In the genomic region with DNA sequence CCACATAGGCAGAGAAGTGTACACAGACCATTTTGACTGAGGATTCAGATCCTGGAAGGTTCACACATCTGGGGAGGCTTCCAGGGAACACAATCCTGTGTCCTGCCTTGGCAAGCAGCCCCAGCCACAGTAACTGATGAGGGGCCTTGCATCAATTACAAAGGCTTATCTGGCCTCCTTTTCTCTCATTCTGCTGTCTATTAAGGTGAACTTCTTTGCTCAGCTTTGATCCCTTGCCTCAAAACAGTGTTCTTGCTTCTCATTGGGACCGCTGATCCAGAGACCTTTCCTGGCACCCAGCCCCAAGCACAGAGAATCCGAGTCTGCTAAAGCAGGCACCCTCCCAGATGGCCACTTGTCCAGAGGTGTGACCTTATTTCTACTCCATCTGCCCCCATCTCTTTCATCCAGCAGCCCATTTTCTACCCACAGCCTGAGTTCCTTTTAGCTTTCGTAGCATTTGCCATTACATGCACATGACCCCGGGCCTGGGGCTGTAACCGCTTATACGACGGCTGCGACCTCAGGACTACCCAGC, we compare ENCODE assay signal across 20 cellular contexts. TPM values are rescaled to one million over a fixed set of nuclear protein-coding genes. Genes with fewer than 3 reads are reported as not detected.
DNase-seq lines count a peak whose midpoint lies in the region; ATAC-seq and TF ChIP-seq lines count a peak whose summit lies in the region.
"Had no signal": no experiment of that assay in that cellular context is flagged by ENCODE, and none has a peak within 500 bp of the region (broad histone marks: within the 10 kb centered on the region; RNA-seq: fewer than 3 reads in every experiment).

No MANE protein-coding gene starts in this region.

- H3K27ac Mint-ChIP-seq in activated naive CD8-positive, alpha-beta T cell = peak overlapping the region; percentile 41
- no peak overlapping the region for H3K27ac Mint-ChIP-seq in activated naive CD8-positive, alpha-beta T cell treated with anti-CD3 and anti-CD28 coated beads for 36 hours
- H3K27ac Mint-ChIP-seq in mesothelial cell of epicardium = peak overlapping the region; percentile 75
- peak overlapping the region; percentile 6 for H3K27ac Mint-ChIP-seq in stimulated activated naive B cell treated with anti-CD40 and anti-IgM and Interleukin-4, amounts not matched to agents 10 μg/mL and 1 μg/mL and 100 μg/mL, for 72 hours

- no peak for DNase-seq in activated naive CD8-positive, alpha-beta T cell treated with anti-CD3 and anti-CD28 coated beads for 36 hours
- peak; percentile 10 for DNase-seq in cerebellar cortex (ENCODE audit: low spot score)
- DNase-seq in mesothelial cell of epicardium (ENCODE audit: low spot score in 2 of 2, unreplicated experiment in 2 of 2) = no peak
- DNase-seq in stimulated activated naive B cell treated with anti-CD40 and anti-IgM and Interleukin-4, amounts not matched to agents 10 μg/mL and 1 μg/mL and 100 μg/mL, for 72 hours = no peak
- DNase-seq in stimulated activated CD4-positive, alpha-beta T cell treated with anti-CD3 and anti-CD28 coated beads, Interleukin-12 subunit alpha, Interleukin-12 subunit beta, amount 100 ng/mL, for 4 hours = no peak
- DNase-seq in GM13977 (ENCODE audit: low spot score) = no peak
- DNase-seq: 8988T; C1 segment of cervical spinal cord; Caco-2; DMS79; GDM1; GOT3; KG1; NCI-H1048; NCI-H345; NCI-H526 treated with DMSO at 0.1 percent for 48 hours; NK-92 treated with Interleukin-12 subunit alpha and Interleukin-12 subunit beta, amount 100 ng/mL, for 24 hours; OCI-M1 had no signal

- ATAC-seq in stimulated activated naive B cell treated with anti-CD40 and anti-IgM and Interleukin-4, amounts not matched to agents 10 μg/mL and 1 μg/mL and 100 μg/mL, for 72 hours (replicated peaks) = no peak
- no peak for ATAC-seq in GM18909 (IDR thresholded peaks at IDR 0.05; ENCODE audit: poor library complexity, unreplicated experiment)

- peaks cover 2% of the 10 kb centered on the region for H3K4me1 Mint-ChIP-seq in activated naive CD8-positive, alpha-beta T cell (ENCODE audit: low read depth)
- H3K4me1 Mint-ChIP-seq in activated naive CD8-positive, alpha-beta T cell treated with anti-CD3 and anti-CD28 coated beads for 36 hours = peaks cover 4% of the 10 kb centered on the region
- peaks cover 38% of the 10 kb centered on the region for H3K4me1 Mint-ChIP-seq in mesothelial cell of epicardium
- peaks cover 4 to 5% of the 10 kb centered on the region in 2 donors for H3K4me1 Mint-ChIP-seq in stimulated activated naive B cell treated with anti-CD40 and anti-IgM and Interleukin-4, amounts not matched to agents 10 μg/mL and 1 μg/mL and 100 μg/mL, for 72 hours

- peaks cover 32% of the 10 kb centered on the region for H3K36me3 Mint-ChIP-seq in activated naive CD8-positive, alpha-beta T cell
- peaks cover 29% of the 10 kb centered on the region for H3K36me3 Mint-ChIP-seq in activated naive CD8-positive, alpha-beta T cell treated with anti-CD3 and anti-CD28 coated beads for 36 hours
- peaks cover 31% of the 10 kb centered on the region for H3K36me3 Mint-ChIP-seq in mesothelial cell of epicardium
- H3K36me3 Mint-ChIP-seq in stimulated activated naive B cell treated with anti-CD40 and anti-IgM and Interleukin-4, amounts not matched to agents 10 μg/mL and 1 μg/mL and 100 μg/mL, for 72 hours = peaks cover 48 to 72% of the 10 kb centered on the region in 2 donors

- no peaks in the 10 kb centered on the region for H3K9me3 Mint-ChIP-seq in activated naive CD8-positive, alpha-beta T cell (ENCODE audit: low read depth)
- H3K9me3 Mint-ChIP-seq in activated naive CD8-positive, alpha-beta T cell treated with anti-CD3 and anti-CD28 coated beads for 36 hours = peaks cover 4% of the 10 kb centered on the region
- H3K9me3 Mint-ChIP-seq in mesothelial cell of epicardium = peaks cover 8% of the 10 kb centered on the region
- H3K9me3 Mint-ChIP-seq in stimulated activated naive B cell treated with anti-CD40 and anti-IgM and Interleukin-4, amounts not matched to agents 10 μg/mL and 1 μg/mL and 100 μg/mL, for 72 hours = peaks cover 5% of the 10 kb centered on the region in 2 donors

- in situ Hi-C loops in GM13977 (cut with MboI; ENCODE audit: low pct_unique_long_range_greater_than_20kb, low sequenced_read_pairs, unreplicated experiment) = no loop called here

- no peak overlapping the region for H3K4me3 Mint-ChIP-seq in activated naive CD8-positive, alpha-beta T cell
- H3K4me3 Mint-ChIP-seq in activated naive CD8-positive, alpha-beta T cell treated with anti-CD3 and anti-CD28 coated beads for 36 hours = no peak overlapping the region
- no peak overlapping the region for H3K4me3 Mint-ChIP-seq in mesothelial cell of epicardium
- no peak overlapping the region for H3K4me3 Mint-ChIP-seq in stimulated activated naive B cell treated with anti-CD40 and anti-IgM and Interleukin-4, amounts not matched to agents 10 μg/mL and 1 μg/mL and 100 μg/mL, for 72 hours

- no peak for TF ChIP-seq CTCF in mesothelial cell of epicardium (IDR thresholded peaks at IDR 0.05; ENCODE audit: unreplicated experiment)
- no peak for TF ChIP-seq CTCF in GM13977 (IDR thresholded peaks at IDR 0.05; ENCODE audit: extremely low read depth, insufficient read depth, missing control alignments)

- no peaks in the 10 kb centered on the region for H3K27me3 Mint-ChIP-seq in activated naive CD8-positive, alpha-beta T cell
- H3K27me3 Mint-ChIP-seq in activated naive CD8-positive, alpha-beta T cell treated with anti-CD3 and anti-CD28 coated beads for 36 hours = no peaks in the 10 kb centered on the region
- H3K27me3 Mint-ChIP-seq in mesothelial cell of epicardium (ENCODE audit: low read depth) = no peaks in the 10 kb centered on the region
- H3K27me3 Mint-ChIP-seq in stimulated activated naive B cell treated with anti-CD40 and anti-IgM and Interleukin-4, amounts not matched to agents 10 μg/mL and 1 μg/mL and 100 μg/mL, for 72 hours = no peaks in the 10 kb centered on the region

RNA-seq across cellular contexts. Expression of a gene that starts 52.3 kb away (rescaled TPM):
- total RNA-seq in activated naive CD8-positive, alpha-beta T cell treated with anti-CD3 and anti-CD28 coated beads for 36 hours = 10 to 100 TPM; 58.2 to 58.4 TPM
- total RNA-seq in mesothelial cell of epicardium = 93.6 to 100 TPM (median 98.3 TPM) in 3 replicates
